1 cellular context compared by ENCODE assay signal in genomic region chr16:11629071-11630030, GRCh38.
TF ChIP-seq lines count a peak whose summit lies in the region.

No MANE protein-coding gene starts in this region.

TF ChIP-seq in SK-N-SH, 30 proteins besides CTCF, POLR2A, EP300 and RAD21 (continued from another document):
- TF ChIP-seq REST (IDR thresholded peaks at IDR 0.05; ENCODE audit: low read depth, low read length) = no peak
- TF ChIP-seq YY1 (IDR thresholded peaks at IDR 0.05; ENCODE audit: low read depth) = no peak
- no peak for TF ChIP-seq TAF1 (IDR thresholded peaks at IDR 0.05; ENCODE audit: borderline replicate concordance, low read depth, low read length)
- no peak for TF ChIP-seq RFX5 (IDR thresholded peaks at IDR 0.05; ENCODE audit: low read length)
- no peak for TF ChIP-seq NRF1 (IDR thresholded peaks at IDR 0.05; ENCODE audit: low read depth, low read length)
- TF ChIP-seq POLR2AphosphoS5 (IDR thresholded peaks at IDR 0.05; ENCODE audit: low read depth, low read length) = no peak
- TF ChIP-seq MEF2A (IDR thresholded peaks at IDR 0.05; ENCODE audit: borderline replicate concordance, low read depth) = no peak
- no peak for TF ChIP-seq SIN3A (IDR thresholded peaks at IDR 0.05; ENCODE audit: borderline replicate concordance, low read depth, low read length)
